In the genomic region with DNA sequence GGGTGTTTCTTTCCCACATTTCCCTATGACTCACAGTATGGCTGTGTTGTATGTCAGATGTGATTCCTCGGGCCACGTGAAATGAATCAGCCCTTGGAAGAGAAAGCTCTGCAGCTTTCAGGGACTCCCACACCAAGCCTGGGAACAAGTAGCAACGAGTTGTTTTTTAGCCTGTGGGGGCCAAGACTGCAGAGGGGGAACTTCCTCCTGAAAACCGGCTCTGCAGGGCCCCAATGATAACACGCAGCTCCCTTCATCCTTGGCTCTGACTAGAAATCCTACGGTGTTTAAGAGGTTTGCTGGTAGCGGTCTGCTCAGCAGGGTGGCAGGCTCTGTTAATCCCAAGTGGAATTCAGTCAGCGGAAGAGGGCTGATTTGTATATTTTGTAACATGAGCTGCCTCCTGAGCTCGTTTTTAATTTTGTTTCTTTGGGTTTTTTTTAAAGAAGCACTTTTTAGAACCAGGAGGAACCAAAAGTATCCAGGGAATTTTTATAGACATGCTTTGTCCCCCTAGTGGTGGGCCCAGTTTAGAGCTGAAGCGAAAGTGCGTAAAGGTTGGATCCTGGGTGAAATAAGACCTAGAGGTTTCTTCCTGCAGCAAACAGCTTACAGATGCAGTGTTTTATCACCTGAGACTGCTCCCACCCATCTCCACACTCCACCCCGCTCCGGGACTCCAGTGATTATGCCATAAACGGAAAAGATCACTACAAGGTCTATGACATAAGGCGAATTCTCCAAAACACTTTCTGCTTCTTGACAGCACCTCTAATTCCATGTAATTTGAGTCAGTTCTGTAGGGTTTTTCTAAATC, we compare ENCODE assay signal across 8 cellular contexts. TPM values are rescaled to one million over a fixed set of nuclear protein-coding genes. Genes with fewer than 3 reads are reported as not detected.
A peak's percentile ranks its signal among the peaks of the same experiment; 100 is the strongest.
DNase-seq lines count a peak whose midpoint lies in the region; ATAC-seq and TF ChIP-seq lines count a peak whose summit lies in the region.

No MANE protein-coding gene starts in this region.

- H3K9me3 ChIP-seq in right lobe of liver: no peaks in the 10 kb centered on the region
- H3K9me3 ChIP-seq in transverse colon: no peaks in the 10 kb centered on the region

- H3K36me3 Mint-ChIP-seq in dendritic cell treated with granulocyte-macrophage colony-stimulating factor and Interleukin-4, amounts not matched to agents 40 ng/mL and 50 ng/mL, for 4 days (ENCODE audit: low read depth): no peaks in the 10 kb centered on the region

- DNase-seq in NCI-H524 (lab: John Stamatoyannopoulos, UW): peak; percentile 43 to 63
- DNase-seq in NCI-H524 treated with DMSO at 0.1 percent for 48 hours (lab: John Stamatoyannopoulos, UW): no peak
- DNase-seq in NCI-H345 treated with DMSO at 0.1 percent for 48 hours (lab: John Stamatoyannopoulos, UW; ENCODE audit: unreplicated experiment): peak; percentile 72
- DNase-seq in right lobe of liver: no peak
- peak; percentile 33 for DNase-seq in transverse colon
- DNase-seq in activated CD4-positive, alpha-beta T cell treated with anti-CD3 and anti-CD28 coated beads for 4 hours: no peak
- DNase-seq in OCI-M2 (lab: John Stamatoyannopoulos, UW; ENCODE audit: unreplicated experiment): no peak

- H3K4me3 Mint-ChIP-seq in dendritic cell treated with granulocyte-macrophage colony-stimulating factor and Interleukin-4, amounts not matched to agents 40 ng/mL and 50 ng/mL, for 4 days: peak overlapping the region; percentile 17

- no peaks in the 10 kb centered on the region for H3K4me1 Mint-ChIP-seq in dendritic cell treated with granulocyte-macrophage colony-stimulating factor and Interleukin-4, amounts not matched to agents 40 ng/mL and 50 ng/mL, for 4 days (ENCODE audit: low read depth)

- peak; percentile 52 to 58 (median 56) for TF ChIP-seq CTCF in right lobe of liver (IDR thresholded peaks at IDR 0.05)
- peak; percentile 51 to 76 (median 61) for TF ChIP-seq CTCF in transverse colon (IDR thresholded peaks at IDR 0.05)

- peaks cover 0 to 5% (median 0%) of the 10 kb centered on the region in 4 donors for H3K4me1 ChIP-seq in right lobe of liver
- H3K4me1 ChIP-seq in transverse colon: peaks cover 0 to 14% (median 0%) of the 10 kb centered on the region in 4 donors

- no peak overlapping the region for H3K27ac Mint-ChIP-seq in dendritic cell treated with granulocyte-macrophage colony-stimulating factor and Interleukin-4, amounts not matched to agents 40 ng/mL and 50 ng/mL, for 4 days

- TF ChIP-seq POLR2A in right lobe of liver (IDR thresholded peaks at IDR 0.05) (no peak), transverse colon (IDR thresholded peaks at IDR 0.05) (no peak)

- no peak for TF ChIP-seq EP300 in transverse colon (IDR thresholded peaks at IDR 0.05; ENCODE audit: low read depth)

- 28% methylated on average over 12 of the region's 15 CpGs for WGBS in right lobe of liver (ENCODE audit: insufficient coverage, low coverage, low lambda C conversion rate, missing lambda C conversion rate)
- 55 to 57% methylated on average over 9 to 15 of the region's 15 CpGs for WGBS in transverse colon (ENCODE audit: low coverage in 1 of 2), 2 donors

- no peaks in the 10 kb centered on the region for H3K27me3 ChIP-seq in right lobe of liver
- no peaks in the 10 kb centered on the region for H3K27me3 ChIP-seq in transverse colon

- in situ Hi-C loops in transverse colon (cut with MboI; ENCODE audit: low pct_ligation_motif_present in 1 of 4, low pct_unique_long_range_greater_than_20kb in 1 of 4, low sequenced_read_pairs in 3 of 4): loop anchor here in 3 of 4 donors (25.0 kb wide), 1 partner anchor 273 kb away; a partner anchor contains a TSS

- H3K4me3 ChIP-seq in right lobe of liver: peak overlapping the region in 1 of 3 donors; percentile 14
- peak overlapping the region in 2 of 4 donors; percentile 12 to 19 for H3K4me3 ChIP-seq in transverse colon

- intact Hi-C loops in dendritic cell treated with granulocyte-macrophage colony-stimulating factor and Interleukin-4, amounts not matched to agents 40 ng/mL and 50 ng/mL, for 4 days (cut with micrococcal nuclease): no loop called here
- intact Hi-C loops in right lobe of liver (cut with DNase I) (no loop called here), transverse colon (cut with DNase I; ENCODE audit: low total_unique reads) (loop anchor here (10.0 kb wide), 1 partner anchor 270 kb away; no protein-coding TSS in a partner anchor)

- H3K27me3 Mint-ChIP-seq in dendritic cell treated with granulocyte-macrophage colony-stimulating factor and Interleukin-4, amounts not matched to agents 40 ng/mL and 50 ng/mL, for 4 days: peaks cover 2% of the 10 kb centered on the region

- peak; percentile 66 to 81 (median 76) for ATAC-seq in right lobe of liver

- H3K27ac ChIP-seq in right lobe of liver: no peak overlapping the region
- H3K27ac ChIP-seq in transverse colon: peak overlapping the region; percentile 76 to 86 (median 80)

- no peaks in the 10 kb centered on the region for H3K9me3 Mint-ChIP-seq in dendritic cell treated with granulocyte-macrophage colony-stimulating factor and Interleukin-4, amounts not matched to agents 40 ng/mL and 50 ng/mL, for 4 days

- H3K36me3 ChIP-seq in right lobe of liver (no peaks in the 10 kb centered on the region), transverse colon (no peaks in the 10 kb centered on the region)

RNA-seq across cellular contexts. Expression of a gene that starts 48.8 kb away (rescaled TPM):
- 1 to 10 TPM in 2 of 6 experiments, under 1 TPM in 4; 0.17 to 1.5 (median 0.49) TPM for total RNA-seq in right lobe of liver
- 10 to 100 TPM in 2 of 4 donors, 1 to 10 TPM in 2; 9.7 to 25.9 (median 16.1) TPM for total RNA-seq in transverse colon

Comparison
In these comparisons a context has a peak if more than half of its experiments do, and no peak if none do; other contexts are left out.
1. DNase-seq: peak in NCI-H524 (2 of 2), NCI-H345 treated with DMSO at 0.1 percent for 48 hours (single experiment) and transverse colon (single experiment); none in NCI-H524 treated with DMSO at 0.1 percent for 48 hours (single experiment), right lobe of liver (0 of 3), activated CD4-positive, alpha-beta T cell treated with anti-CD3 and anti-CD28 coated beads for 4 hours (0 of 2) and OCI-M2 (single experiment).
2. H3K27ac ChIP-seq: peak in transverse colon (4 of 4); none in right lobe of liver (0 of 3).
3. RNA of a gene that starts 48.8 kb away (total RNA-seq): 9.7 to 25.9 TPM in transverse colon; 0.17 to 1.5 TPM in right lobe of liver; every median in the first group is over 4 times any median in the second.